Comparison of ENCODE assay signal across 1 cellular context in the genomic region with DNA sequence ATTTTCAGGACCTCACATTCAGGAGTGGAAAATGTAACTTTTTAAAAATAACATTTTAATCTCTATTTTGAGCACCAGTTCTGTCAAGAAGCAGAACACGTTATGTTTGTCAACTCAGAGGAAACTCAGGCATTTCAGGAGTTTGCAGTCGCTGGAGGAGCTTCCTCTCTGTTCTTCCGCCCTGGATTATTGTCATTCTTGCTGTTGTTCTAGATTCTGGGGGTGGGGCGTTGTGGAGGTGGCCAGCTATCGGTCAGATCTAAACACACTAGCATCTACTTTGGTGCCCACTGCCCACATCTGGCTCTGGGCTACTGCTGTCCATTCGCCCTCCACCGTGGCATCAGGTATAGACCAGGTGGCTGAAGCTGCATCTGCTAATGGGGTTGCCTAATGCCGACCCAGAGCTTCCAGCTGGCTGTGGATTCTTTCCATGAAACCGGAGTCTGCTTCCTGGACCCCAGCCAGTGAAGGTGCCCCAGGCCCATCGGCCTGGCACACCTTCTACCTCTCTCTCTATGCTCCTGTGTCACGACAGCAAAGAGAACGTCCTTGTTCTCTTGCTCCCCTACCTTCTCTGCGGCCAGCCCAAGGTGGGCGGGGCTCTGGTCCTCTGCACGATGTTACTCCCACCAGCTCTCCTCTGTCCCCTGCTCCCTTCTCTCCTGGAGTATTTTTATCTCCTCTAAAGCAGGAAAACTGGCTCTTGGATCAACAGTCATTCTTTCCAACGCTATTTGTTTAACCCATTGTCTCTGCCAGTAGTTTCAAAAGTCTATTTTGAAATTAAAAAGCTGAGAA.
TF ChIP-seq lines count a peak whose summit lies in the region.

No MANE protein-coding gene starts in this region.

TF ChIP-seq in GM23338, 12 proteins besides CTCF, POLR2A, EP300 and RAD21 (continued from another document):
- TF ChIP-seq, protein P1, sequence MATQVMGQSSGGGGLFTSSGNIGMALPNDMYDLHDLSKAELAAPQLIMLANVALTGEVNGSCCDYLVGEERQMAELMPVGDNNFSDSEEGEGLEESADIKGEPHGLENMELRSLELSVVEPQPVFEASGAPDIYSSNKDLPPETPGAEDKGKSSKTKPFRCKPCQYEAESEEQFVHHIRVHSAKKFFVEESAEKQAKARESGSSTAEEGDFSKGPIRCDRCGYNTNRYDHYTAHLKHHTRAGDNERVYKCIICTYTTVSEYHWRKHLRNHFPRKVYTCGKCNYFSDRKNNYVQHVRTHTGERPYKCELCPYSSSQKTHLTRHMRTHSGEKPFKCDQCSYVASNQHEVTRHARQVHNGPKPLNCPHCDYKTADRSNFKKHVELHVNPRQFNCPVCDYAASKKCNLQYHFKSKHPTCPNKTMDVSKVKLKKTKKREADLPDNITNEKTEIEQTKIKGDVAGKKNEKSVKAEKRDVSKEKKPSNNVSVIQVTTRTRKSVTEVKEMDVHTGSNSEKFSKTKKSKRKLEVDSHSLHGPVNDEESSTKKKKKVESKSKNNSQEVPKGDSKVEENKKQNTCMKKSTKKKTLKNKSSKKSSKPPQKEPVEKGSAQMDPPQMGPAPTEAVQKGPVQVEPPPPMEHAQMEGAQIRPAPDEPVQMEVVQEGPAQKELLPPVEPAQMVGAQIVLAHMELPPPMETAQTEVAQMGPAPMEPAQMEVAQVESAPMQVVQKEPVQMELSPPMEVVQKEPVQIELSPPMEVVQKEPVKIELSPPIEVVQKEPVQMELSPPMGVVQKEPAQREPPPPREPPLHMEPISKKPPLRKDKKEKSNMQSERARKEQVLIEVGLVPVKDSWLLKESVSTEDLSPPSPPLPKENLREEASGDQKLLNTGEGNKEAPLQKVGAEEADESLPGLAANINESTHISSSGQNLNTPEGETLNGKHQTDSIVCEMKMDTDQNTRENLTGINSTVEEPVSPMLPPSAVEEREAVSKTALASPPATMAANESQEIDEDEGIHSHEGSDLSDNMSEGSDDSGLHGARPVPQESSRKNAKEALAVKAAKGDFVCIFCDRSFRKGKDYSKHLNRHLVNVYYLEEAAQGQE (IDR thresholded peaks at IDR 0.05; ENCODE audit: unreplicated experiment), result no peak
- TF ChIP-seq, protein P2, sequence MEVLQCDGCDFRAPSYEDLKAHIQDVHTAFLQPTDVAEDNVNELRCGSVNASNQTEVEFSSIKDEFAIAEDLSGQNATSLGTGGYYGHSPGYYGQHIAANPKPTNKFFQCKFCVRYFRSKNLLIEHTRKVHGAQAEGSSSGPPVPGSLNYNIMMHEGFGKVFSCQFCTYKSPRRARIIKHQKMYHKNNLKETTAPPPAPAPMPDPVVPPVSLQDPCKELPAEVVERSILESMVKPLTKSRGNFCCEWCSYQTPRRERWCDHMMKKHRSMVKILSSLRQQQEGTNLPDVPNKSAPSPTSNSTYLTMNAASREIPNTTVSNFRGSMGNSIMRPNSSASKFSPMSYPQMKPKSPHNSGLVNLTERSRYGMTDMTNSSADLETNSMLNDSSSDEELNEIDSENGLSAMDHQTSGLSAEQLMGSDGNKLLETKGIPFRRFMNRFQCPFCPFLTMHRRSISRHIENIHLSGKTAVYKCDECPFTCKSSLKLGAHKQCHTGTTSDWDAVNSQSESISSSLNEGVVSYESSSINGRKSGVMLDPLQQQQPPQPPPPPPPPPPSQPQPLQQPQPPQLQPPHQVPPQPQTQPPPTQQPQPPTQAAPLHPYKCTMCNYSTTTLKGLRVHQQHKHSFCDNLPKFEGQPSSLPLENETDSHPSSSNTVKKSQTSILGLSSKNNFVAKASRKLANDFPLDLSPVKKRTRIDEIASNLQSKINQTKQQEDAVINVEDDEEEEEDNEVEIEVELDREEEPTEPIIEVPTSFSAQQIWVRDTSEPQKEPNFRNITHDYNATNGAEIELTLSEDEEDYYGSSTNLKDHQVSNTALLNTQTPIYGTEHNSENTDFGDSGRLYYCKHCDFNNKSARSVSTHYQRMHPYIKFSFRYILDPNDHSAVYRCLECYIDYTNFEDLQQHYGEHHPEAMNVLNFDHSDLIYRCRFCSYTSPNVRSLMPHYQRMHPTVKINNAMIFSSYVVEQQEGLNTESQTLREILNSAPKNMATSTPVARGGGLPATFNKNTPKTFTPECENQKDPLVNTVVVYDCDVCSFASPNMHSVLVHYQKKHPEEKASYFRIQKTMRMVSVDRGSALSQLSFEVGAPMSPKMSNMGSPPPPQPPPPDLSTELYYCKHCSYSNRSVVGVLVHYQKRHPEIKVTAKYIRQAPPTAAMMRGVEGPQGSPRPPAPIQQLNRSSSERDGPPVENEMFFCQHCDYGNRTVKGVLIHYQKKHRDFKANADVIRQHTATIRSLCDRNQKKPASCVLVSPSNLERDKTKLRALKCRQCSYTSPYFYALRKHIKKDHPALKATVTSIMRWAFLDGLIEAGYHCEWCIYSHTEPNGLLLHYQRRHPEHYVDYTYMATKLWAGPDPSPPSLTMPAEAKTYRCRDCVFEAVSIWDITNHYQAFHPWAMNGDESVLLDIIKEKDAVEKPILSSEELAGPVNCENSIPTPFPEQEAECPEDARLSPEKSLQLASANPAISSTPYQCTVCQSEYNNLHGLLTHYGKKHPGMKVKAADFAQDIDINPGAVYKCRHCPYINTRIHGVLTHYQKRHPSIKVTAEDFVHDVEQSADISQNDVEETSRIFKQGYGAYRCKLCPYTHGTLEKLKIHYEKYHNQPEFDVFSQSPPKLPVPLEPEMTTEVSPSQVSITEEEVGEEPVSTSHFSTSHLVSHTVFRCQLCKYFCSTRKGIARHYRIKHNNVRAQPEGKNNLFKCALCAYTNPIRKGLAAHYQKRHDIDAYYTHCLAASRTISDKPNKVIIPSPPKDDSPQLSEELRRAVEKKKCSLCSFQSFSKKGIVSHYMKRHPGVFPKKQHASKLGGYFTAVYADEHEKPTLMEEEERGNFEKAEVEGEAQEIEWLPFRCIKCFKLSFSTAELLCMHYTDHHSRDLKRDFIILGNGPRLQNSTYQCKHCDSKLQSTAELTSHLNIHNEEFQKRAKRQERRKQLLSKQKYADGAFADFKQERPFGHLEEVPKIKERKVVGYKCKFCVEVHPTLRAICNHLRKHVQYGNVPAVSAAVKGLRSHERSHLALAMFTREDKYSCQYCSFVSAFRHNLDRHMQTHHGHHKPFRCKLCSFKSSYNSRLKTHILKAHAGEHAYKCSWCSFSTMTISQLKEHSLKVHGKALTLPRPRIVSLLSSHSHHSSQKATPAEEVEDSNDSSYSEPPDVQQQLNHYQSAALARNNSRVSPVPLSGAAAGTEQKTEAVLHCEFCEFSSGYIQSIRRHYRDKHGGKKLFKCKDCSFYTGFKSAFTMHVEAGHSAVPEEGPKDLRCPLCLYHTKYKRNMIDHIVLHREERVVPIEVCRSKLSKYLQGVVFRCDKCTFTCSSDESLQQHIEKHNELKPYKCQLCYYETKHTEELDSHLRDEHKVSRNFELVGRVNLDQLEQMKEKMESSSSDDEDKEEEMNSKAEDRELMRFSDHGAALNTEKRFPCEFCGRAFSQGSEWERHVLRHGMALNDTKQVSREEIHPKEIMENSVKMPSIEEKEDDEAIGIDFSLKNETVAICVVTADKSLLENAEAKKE (CRISPR knock-in tag; IDR thresholded peaks at IDR 0.05), result no peak
- TF ChIP-seq POLR2AphosphoS5 (IDR thresholded peaks at IDR 0.05; ENCODE audit: low read depth) (no peak), ZNF331 (CRISPR knock-in tag; IDR thresholded peaks at IDR 0.05; ENCODE audit: low read depth) (no peak), STAT1 (IDR thresholded peaks at IDR 0.05; ENCODE audit: unreplicated experiment) (no peak), CREB1 (CRISPR knock-in tag; IDR thresholded peaks at IDR 0.05; ENCODE audit: low read depth) (no peak), EZH2phosphoT487 (IDR thresholded peaks at IDR 0.05; ENCODE audit: unreplicated experiment) (no peak), EZH2 (IDR thresholded peaks at IDR 0.05; ENCODE audit: low read depth, unreplicated experiment) (no peak), ZNF114 (CRISPR knock-in tag; IDR thresholded peaks at IDR 0.05) (no peak), JUNB (IDR thresholded peaks at IDR 0.05; ENCODE audit: unreplicated experiment) (no peak)
